Comparison of ENCODE assay signal across 13 cellular contexts in genomic region chr9:131722260-131722659, GRCh38. TPM values are rescaled to one million over a fixed set of nuclear protein-coding genes. Genes with fewer than 3 reads are reported as not detected.
DNase-seq lines count a peak whose midpoint lies in the region; ATAC-seq, FAIRE-seq and TF ChIP-seq lines count a peak whose summit lies in the region.
"Had no signal": no experiment of that assay in that cellular context is flagged by ENCODE, and none has a peak within 500 bp of the region (broad histone marks: within the 10 kb centered on the region; RNA-seq: fewer than 3 reads in every experiment).

No MANE protein-coding gene starts in this region.

- H2AK5ac ChIP-seq in H1 (ENCODE audit: low read depth, low read length) = no peak overlapping the region

- no peak overlapping the region for H3K56ac ChIP-seq in H1 (replicated peaks; ENCODE audit: insufficient read length, low read depth, low read length)

- ATAC-seq in stimulated activated naive CD8-positive, alpha-beta T cell treated with anti-CD3 and anti-CD28 coated beads, Interleukin-15, Interleukin-2, amounts not matched to agents 100 U/mL and 50 U/mL, for 24 hours = no peak
- ATAC-seq in GM21423 (IDR thresholded peaks at IDR 0.05; ENCODE audit: unreplicated experiment) (no peak), omental fat pad (ENCODE audit: low FRiP score) (no peak)

- no peaks in the 10 kb centered on the region for H3K27me3 ChIP-seq in H1 (replicated peaks in 1 of 4; ENCODE audit: control insufficient read depth in 3 of 4, extremely low read depth in 1 of 4, insufficient read depth in 3 of 4, low read length in 3 of 4)

- H4K20me1 ChIP-seq in H1 (replicated peaks in 1 of 2; ENCODE audit: control insufficient read depth in 1 of 2, insufficient read depth in 2 of 2, low read length in 2 of 2) = peaks cover 1 to 7% of the 10 kb centered on the region in 2 experiments

- peaks cover 0 to 3% (median 2%) of the 10 kb centered on the region in 4 experiments; a peak in 2 of 7 replicates for H3K4me1 ChIP-seq in H1 (replicated peaks in 1 of 4; ENCODE audit: control insufficient read depth in 3 of 4, insufficient read depth in 4 of 4, low read length in 3 of 4)

- no peaks in the 10 kb centered on the region for H3K9me3 Mint-ChIP-seq in stimulated activated naive CD8-positive, alpha-beta T cell treated with anti-CD3 and anti-CD28 coated beads, Interleukin-15, Interleukin-2, amounts not matched to agents 100 ng/mL and 50 ng/mL, for 24 hours
- H3K9me3 Mint-ChIP-seq: type B pancreatic cell had no signal

- no peak overlapping the region for H2BK5ac ChIP-seq in H1 (ENCODE audit: low read depth, low read length)

- TF ChIP-seq EP300 in H1 (IDR thresholded peaks at IDR 0.05; ENCODE audit: borderline replicate concordance in 1 of 2, low read depth in 2 of 2, low read length in 2 of 2) = no peak

- TF ChIP-seq CTCF in H1 (IDR thresholded peaks at IDR 0.05; ENCODE audit: control extremely low read depth in 1 of 3, insufficient read depth in 1 of 3, low read depth in 1 of 3, low read length in 3 of 3) (peak in 2 of 3 experiments; percentile 22 to 31; a peak in 2 of 4 replicates), omental fat pad (IDR thresholded peaks at IDR 0.05) (no peak)

- no peak overlapping the region for H3K4me2 ChIP-seq in H1 (ENCODE audit: insufficient read depth in 1 of 2, low read depth in 2 of 2, low read length in 2 of 2)

- H3K79me1 ChIP-seq in H1 (ENCODE audit: low read depth, low read length) = peaks cover 3% of the 10 kb centered on the region; the same call in 1 of the 2 replicates

- WGBS in H1 (ENCODE audit: extremely low coverage in 1 of 2, insufficient coverage in 1 of 2, insufficient read length in 1 of 2, insufficient replicate concordance in 2 of 2, low coverage in 1 of 2, low lambda C conversion rate in 2 of 2, missing lambda C conversion rate in 1 of 2), 2 experiments = 87% methylated on average over 8 of the region's 8 CpGs; no CpG with 5 or more reads in 1 of the 2 experiments

- no peak overlapping the region for H3K4me3 ChIP-seq in H1 (ENCODE audit: extremely low read depth in 1 of 4, insufficient read depth in 2 of 4, low read depth in 3 of 4, low read length in 4 of 4)

- no peak overlapping the region for H3K9ac ChIP-seq in H1 (replicated peaks in 1 of 4; ENCODE audit: extremely low read depth in 1 of 4, low read depth in 3 of 4, low read length in 3 of 4)

- no peak for TF ChIP-seq POLR2A in H1 (IDR thresholded peaks at IDR 0.05; ENCODE audit: control extremely low read depth in 1 of 2, low read depth in 2 of 2, low read length in 2 of 2)

- POLR2A ChIA-PET in H1 (lab: Charles Lee; ENCODE audit: partially characterized antibody) = interaction anchor here (1.0 to 2.1 kb wide), 2 partner anchors 10 to 43 kb away, joined by 3 to 5 read pairs; no protein-coding TSS in a partner anchor

- no peaks in the 10 kb centered on the region for H3K36me3 ChIP-seq in H1 (ENCODE audit: control insufficient read depth in 2 of 4, insufficient read depth in 4 of 4, low read length in 3 of 4)

- H3K23ac ChIP-seq in H1 (ENCODE audit: insufficient read length) = no peak overlapping the region

- H3K27me3 Mint-ChIP-seq in stimulated activated naive CD8-positive, alpha-beta T cell treated with anti-CD3 and anti-CD28 coated beads, Interleukin-15, Interleukin-2, amounts not matched to agents 100 ng/mL and 50 ng/mL, for 24 hours = no peaks in the 10 kb centered on the region
- H3K27me3 Mint-ChIP-seq: type B pancreatic cell had no signal

- H3K4me1 Mint-ChIP-seq in stimulated activated naive CD8-positive, alpha-beta T cell treated with anti-CD3 and anti-CD28 coated beads, Interleukin-15, Interleukin-2, amounts not matched to agents 100 ng/mL and 50 ng/mL, for 24 hours (ENCODE audit: low read depth) = peaks cover 87% of the 10 kb centered on the region

- no peak overlapping the region for H3K4me3 Mint-ChIP-seq in stimulated activated naive CD8-positive, alpha-beta T cell treated with anti-CD3 and anti-CD28 coated beads, Interleukin-15, Interleukin-2, amounts not matched to agents 100 ng/mL and 50 ng/mL, for 24 hours
- H3K4me3 Mint-ChIP-seq: type B pancreatic cell had no signal

- H3K36me3 Mint-ChIP-seq in stimulated activated naive CD8-positive, alpha-beta T cell treated with anti-CD3 and anti-CD28 coated beads, Interleukin-15, Interleukin-2, amounts not matched to agents 100 ng/mL and 50 ng/mL, for 24 hours (ENCODE audit: low read depth) = peaks cover 20% of the 10 kb centered on the region

- no peak overlapping the region for H3K14ac ChIP-seq in H1 (ENCODE audit: insufficient read length)

- no peak overlapping the region for H4K91ac ChIP-seq in H1 (replicated peaks; ENCODE audit: insufficient read length, low read length)

- peak overlapping the region; percentile 36 for H3K27ac Mint-ChIP-seq in stimulated activated naive CD8-positive, alpha-beta T cell treated with anti-CD3 and anti-CD28 coated beads, Interleukin-15, Interleukin-2, amounts not matched to agents 100 ng/mL and 50 ng/mL, for 24 hours
- H3K27ac Mint-ChIP-seq: type B pancreatic cell had no signal

- H2BK20ac ChIP-seq in H1 (ENCODE audit: low read length) = no peak overlapping the region

- no peak overlapping the region for H4K8ac ChIP-seq in H1 (ENCODE audit: extremely low read depth, insufficient read depth, low read length)

- no peak overlapping the region for H2AFZ ChIP-seq in H1 (ENCODE audit: low read length)

- no peak overlapping the region for H2BK12ac ChIP-seq in H1 (ENCODE audit: low read depth, low read length)

- no peak; a peak in 1 of 4 replicates for TF ChIP-seq RAD21 in H1 (IDR thresholded peaks at IDR 0.05 in 1 of 2, conservative IDR thresholded peaks at IDR 0.05 in 1 of 2; ENCODE audit: low read depth in 2 of 2, low read length in 2 of 2)

- H3K4ac ChIP-seq in H1 (replicated peaks; ENCODE audit: insufficient read length, low read depth, low read length) = no peak overlapping the region

- no peak overlapping the region for H2BK15ac ChIP-seq in H1 (ENCODE audit: low read length)

- CTCF ChIA-PET in H1 (lab: Charles Lee; ENCODE audit: partially characterized antibody) = interaction anchor here (0.7 to 2.5 kb wide), 17 partner anchors 9 to 115 kb away, joined by 3 to 11 read pairs (median 4); no protein-coding TSS in a partner anchor

- no peaks in the 10 kb centered on the region for H3K9me3 ChIP-seq in H1 (ENCODE audit: insufficient read depth in 2 of 2, low read depth in 1 of 2, low read length in 1 of 2)

- H4K5ac ChIP-seq in H1 (ENCODE audit: insufficient read length, low read depth, low read length) = no peak overlapping the region

- no peak for FAIRE-seq in H1 (lab: Jason Lieb, UNC)
- FAIRE-seq: bronchial epithelial cell had no signal

- H3K18ac ChIP-seq in H1 (ENCODE audit: extremely low read depth, low read length) = no peak overlapping the region

- H2BK120ac ChIP-seq in H1 (replicated peaks; ENCODE audit: low read depth, low read length) = no peak overlapping the region

- no peak for DNase-seq in stimulated activated naive CD8-positive, alpha-beta T cell treated with anti-CD3 and anti-CD28 coated beads, Interleukin-15, Interleukin-2, amounts not matched to agents 100 U/mL and 50 U/mL, for 24 hours
- DNase-seq in NCI-H446 (lab: John Stamatoyannopoulos, UW) = peak; percentile 80 to 94
- DNase-seq in H1 (ENCODE audit: low read depth in 1 of 2, low spot score in 2 of 2) = no peak
- no peak for DNase-seq in activated naive CD4-positive, alpha-beta T cell (lab: John Stamatoyannopoulos, UW)
- no peak for DNase-seq in omental fat pad (ENCODE audit: low spot score)
- no peak for DNase-seq in NCI-H2081 treated with DMSO at 0.1 percent for 48 hours (lab: John Stamatoyannopoulos, UW)
- DNase-seq: activated CD4-positive, CD25-positive, alpha-beta regulatory T cell treated with anti-CD3 and anti-CD28 coated beads, Interleukin-2, amount 50 U/mL, for 72 hours; activated effector memory CD4-positive, alpha-beta T cell treated with Interleukin-2 at 50 U/mL for 16 hours; NCI-H146 had no signal

- H3K23me2 ChIP-seq in H1 (ENCODE audit: low read depth, low read length) = no peaks in the 10 kb centered on the region

- H3K79me2 ChIP-seq in H1 (ENCODE audit: control insufficient read depth in 1 of 2, insufficient read depth in 2 of 2, low read length in 2 of 2) = peaks cover 0 to 72% of the 10 kb centered on the region in 2 experiments; a peak in 2 of 4 replicates

- no peak overlapping the region for H3K27ac ChIP-seq in H1 (ENCODE audit: low read depth, low read length)

TF ChIP-seq in H1, 55 proteins besides CTCF, POLR2A, EP300 and RAD21:
- TF ChIP-seq MAX (IDR thresholded peaks at IDR 0.05) = no peak
- no peak for TF ChIP-seq BACH1 (IDR thresholded peaks at IDR 0.05; ENCODE audit: low read length)
- no peak for TF ChIP-seq RXRA (IDR thresholded peaks at IDR 0.05; ENCODE audit: insufficient read depth, low read depth, low read length)
- no peak for TF ChIP-seq KDM1A (IDR thresholded peaks at IDR 0.05; ENCODE audit: borderline replicate concordance, low read length)
- TF ChIP-seq NRF1 (IDR thresholded peaks at IDR 0.05; ENCODE audit: low read depth, low read length) = no peak
- no peak for TF ChIP-seq EGR1 (IDR thresholded peaks at IDR 0.05; ENCODE audit: borderline replicate concordance, low read depth, low read length)
- TF ChIP-seq FOSL1 (IDR thresholded peaks at IDR 0.05; ENCODE audit: insufficient read depth, low read depth, low read length) = no peak
- no peak for TF ChIP-seq BRCA1 (IDR thresholded peaks at IDR 0.05; ENCODE audit: low read depth, low read length)
- TF ChIP-seq ATF3 (IDR thresholded peaks at IDR 0.05; ENCODE audit: insufficient read depth, low read depth, low read length) = no peak

RNA-seq across cellular contexts. Expression of gene RAPGEF1, which starts 17.6 kb away (rescaled TPM):
- 73.8 and 78.9 TPM in 2 replicates for total RNA-seq in H1 (2021; fragmentation: NEBNext Ultra II Directional; extraction: Animal tissue kit (Norgen Biotek cat#: 25700))
- polyA plus RNA-seq in H1 (2011; rRNA removed) = 29.7 and 38.2 TPM in 2 replicates
- 28.4 TPM for polyA plus RNA-seq in H1 (2011; cell fraction: cytosol; rRNA removed)
- 54.3 TPM for polyA plus RNA-seq in H1 (2011; cell fraction: nucleus; rRNA removed)
- 39.8 to 47.1 TPM (median 45.5 TPM) in 4 replicates for polyA plus RNA-seq in H1 (2012, experiment 1 of 2)
- polyA plus RNA-seq in H1 (2012, experiment 2 of 2) = 36.6 TPM
- polyA plus RNA-seq in H1 (2013, experiment 1 of 2) = 43.6 TPM
- polyA plus RNA-seq in H1 (2013, experiment 2 of 2) = 46.5 TPM
- 30.4 and 36.4 TPM in 2 replicates for polyA minus RNA-seq in H1 (2011; rRNA and poly(A)+ RNA removed)
- 22.6 TPM for polyA minus RNA-seq in H1 (2011; cell fraction: cytosol; rRNA and poly(A)+ RNA removed)
- polyA minus RNA-seq in H1 (2011; cell fraction: nucleus; rRNA and poly(A)+ RNA removed) = 22.7 TPM
- total RNA-seq in omental fat pad = 10 to 100 TPM; 37.5 to 89.0 (median 62.8) TPM

Comparison
In these comparisons a context has a peak if more than half of its experiments do, and no peak if none do; other contexts are left out.
1. DNase-seq: peak in NCI-H446 (2 of 2); none in stimulated activated naive CD8-positive, alpha-beta T cell treated with anti-CD3 and anti-CD28 coated beads, Interleukin-15, Interleukin-2, amounts not matched to agents 100 U/mL and 50 U/mL, for 24 hours (single experiment), H1 (0 of 2), activated naive CD4-positive, alpha-beta T cell (0 of 4), omental fat pad (single experiment) and NCI-H2081 treated with DMSO at 0.1 percent for 48 hours (single experiment).
2. CTCF ChIP-seq: peak in H1 (2 of 3); none in omental fat pad (0 of 3).